ENCODE assay signal across 1 cellular context in the genomic region with DNA sequence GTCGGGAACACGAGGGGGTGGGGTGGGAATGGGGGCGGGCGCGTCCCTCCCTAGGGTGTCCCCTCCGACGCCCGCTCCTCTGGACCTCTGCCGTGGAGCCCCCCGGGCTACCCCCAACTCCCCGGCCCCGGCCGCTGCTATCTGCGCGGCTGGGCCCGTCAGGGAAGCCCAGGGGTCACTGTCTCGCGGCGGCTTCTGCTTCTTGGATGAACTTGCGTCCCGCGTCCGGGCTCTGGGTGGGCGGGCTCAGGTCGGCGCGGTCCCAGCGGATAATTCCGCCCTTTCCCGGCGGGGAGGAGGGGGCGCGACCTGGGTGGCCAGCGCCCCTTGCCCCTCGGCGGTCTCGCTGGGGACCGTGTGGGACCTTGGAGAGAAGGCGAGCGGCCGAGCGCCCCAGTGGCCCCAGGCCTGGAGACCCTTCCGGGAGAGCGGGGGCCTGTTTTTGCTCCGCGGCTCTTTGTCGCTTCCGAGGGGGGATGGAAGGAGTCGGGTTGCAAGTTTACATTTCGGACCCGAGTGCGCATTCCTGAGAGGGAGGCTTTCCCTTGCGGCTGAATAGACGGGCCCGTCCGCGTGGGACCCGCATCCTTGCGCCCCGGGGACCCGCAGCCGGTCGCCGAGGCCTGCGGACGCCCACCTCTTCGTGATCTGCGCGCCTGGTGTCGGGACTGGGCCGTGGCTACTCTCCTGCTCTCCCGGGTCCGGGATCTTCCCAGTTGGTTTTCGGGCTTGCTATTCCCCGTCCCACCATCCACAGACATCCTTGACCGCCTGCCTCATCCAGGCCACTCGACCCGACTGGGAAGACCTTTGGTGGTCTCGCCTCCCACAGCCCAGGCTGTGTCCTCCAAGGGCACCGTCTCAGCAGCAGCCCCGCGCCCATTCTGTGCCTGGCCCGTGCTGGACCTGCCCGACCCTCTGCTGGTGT.
A peak's percentile ranks its signal among the peaks of the same experiment; 100 is the strongest.
TF ChIP-seq lines count a peak whose summit lies in the region.

No MANE protein-coding gene starts in this region.

TF ChIP-seq in HepG2, 621 proteins besides CTCF, POLR2A, EP300 and RAD21 (continued from another document and continues in another):
- TF ChIP-seq, protein P1, sequence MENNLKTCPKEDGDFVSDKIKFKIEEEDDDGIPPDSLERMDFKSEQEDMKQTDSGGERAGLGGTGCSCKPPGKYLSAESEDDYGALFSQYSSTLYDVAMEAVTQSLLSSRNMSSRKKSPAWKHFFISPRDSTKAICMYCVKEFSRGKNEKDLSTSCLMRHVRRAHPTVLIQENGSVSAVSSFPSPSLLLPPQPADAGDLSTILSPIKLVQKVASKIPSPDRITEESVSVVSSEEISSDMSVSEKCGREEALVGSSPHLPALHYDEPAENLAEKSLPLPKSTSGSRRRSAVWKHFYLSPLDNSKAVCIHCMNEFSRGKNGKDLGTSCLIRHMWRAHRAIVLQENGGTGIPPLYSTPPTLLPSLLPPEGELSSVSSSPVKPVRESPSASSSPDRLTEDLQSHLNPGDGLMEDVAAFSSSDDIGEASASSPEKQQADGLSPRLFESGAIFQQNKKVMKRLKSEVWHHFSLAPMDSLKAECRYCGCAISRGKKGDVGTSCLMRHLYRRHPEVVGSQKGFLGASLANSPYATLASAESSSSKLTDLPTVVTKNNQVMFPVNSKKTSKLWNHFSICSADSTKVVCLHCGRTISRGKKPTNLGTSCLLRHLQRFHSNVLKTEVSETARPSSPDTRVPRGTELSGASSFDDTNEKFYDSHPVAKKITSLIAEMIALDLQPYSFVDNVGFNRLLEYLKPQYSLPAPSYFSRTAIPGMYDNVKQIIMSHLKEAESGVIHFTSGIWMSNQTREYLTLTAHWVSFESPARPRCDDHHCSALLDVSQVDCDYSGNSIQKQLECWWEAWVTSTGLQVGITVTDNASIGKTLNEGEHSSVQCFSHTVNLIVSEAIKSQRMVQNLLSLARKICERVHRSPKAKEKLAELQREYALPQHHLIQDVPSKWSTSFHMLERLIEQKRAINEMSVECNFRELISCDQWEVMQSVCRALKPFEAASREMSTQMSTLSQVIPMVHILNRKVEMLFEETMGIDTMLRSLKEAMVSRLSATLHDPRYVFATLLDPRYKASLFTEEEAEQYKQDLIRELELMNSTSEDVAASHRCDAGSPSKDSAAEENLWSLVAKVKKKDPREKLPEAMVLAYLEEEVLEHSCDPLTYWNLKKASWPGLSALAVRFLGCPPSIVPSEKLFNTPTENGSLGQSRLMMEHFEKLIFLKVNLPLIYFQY (CRISPR knock-in tag; IDR thresholded peaks at IDR 0.05; ENCODE audit: borderline replicate concordance), result 0 out of 2 replicates have a peak, but pooled peaks have one; percentile 23
- TF ChIP-seq FOSL2 (CRISPR knock-in tag; IDR thresholded peaks at IDR 0.05) (no peak), FOXA3 (CRISPR knock-in tag; IDR thresholded peaks at IDR 0.05) (peak; percentile 29; the same call in 1 of the 2 replicates), EED (CRISPR knock-in tag; IDR thresholded peaks at IDR 0.05) (no peak), ZNF234 (CRISPR knock-in tag; conservative IDR thresholded peaks at IDR 0.05) (0 out of 2 replicates have a peak, but pooled peaks have one; percentile 28), ZNF253 (CRISPR knock-in tag; IDR thresholded peaks at IDR 0.05; ENCODE audit: borderline replicate concordance) (no peak), GABPA (IDR thresholded peaks at IDR 0.05; ENCODE audit: low read depth, low read length) (no peak), GABPA (CRISPR knock-in tag; IDR thresholded peaks at IDR 0.05; ENCODE audit: low read depth) (no peak), SMAD3 (CRISPR knock-in tag; IDR thresholded peaks at IDR 0.05) (0 out of 2 replicates have a peak, but pooled peaks have one; percentile 26), ZNF839 (CRISPR knock-in tag; IDR thresholded peaks at IDR 0.05; ENCODE audit: borderline replicate concordance) (0 out of 2 replicates have a peak, but pooled peaks have one; percentile 15), ISX (CRISPR knock-in tag; conservative IDR thresholded peaks at IDR 0.05) (no peak), ZMYM4 (CRISPR knock-in tag; IDR thresholded peaks at IDR 0.05) (no peak), ATF5 (CRISPR knock-in tag; IDR thresholded peaks at IDR 0.05; ENCODE audit: low read depth) (no peak), ZNF264 (CRISPR knock-in tag; IDR thresholded peaks at IDR 0.05) (no peak), ZNF678 (CRISPR knock-in tag; IDR thresholded peaks at IDR 0.05) (no peak), NAIF1 (CRISPR knock-in tag; IDR thresholded peaks at IDR 0.05; ENCODE audit: borderline replicate concordance) (no peak), ZNF773 (CRISPR knock-in tag; IDR thresholded peaks at IDR 0.05; ENCODE audit: borderline replicate concordance) (no peak), U2AF1 (optimal IDR thresholded peaks at IDR 0.05; ENCODE audit: low read depth, low read length) (no peak), ZNF589 (CRISPR knock-in tag; conservative IDR thresholded peaks at IDR 0.05) (no peak), RFXANK (CRISPR knock-in tag; IDR thresholded peaks at IDR 0.05) (no peak), SMAD9 (CRISPR knock-in tag; IDR thresholded peaks at IDR 0.05) (no peak), ZNF546 (CRISPR knock-in tag; conservative IDR thresholded peaks at IDR 0.05) (no peak), KLF12 (CRISPR knock-in tag; IDR thresholded peaks at IDR 0.05; ENCODE audit: borderline replicate concordance) (peak; percentile 33; the same call in 1 of the 2 replicates), SNAPC2 (CRISPR knock-in tag; IDR thresholded peaks at IDR 0.05) (no peak), POLR2AphosphoS5 (IDR thresholded peaks at IDR 0.05; ENCODE audit: low read depth, low read length) (no peak), ZNF766 (CRISPR knock-in tag; IDR thresholded peaks at IDR 0.05; ENCODE audit: borderline replicate concordance) (no peak), PITX1 (CRISPR knock-in tag; IDR thresholded peaks at IDR 0.05) (no peak), ZNF138 (CRISPR knock-in tag; IDR thresholded peaks at IDR 0.05; ENCODE audit: low read depth) (no peak), KAT7 (CRISPR knock-in tag; IDR thresholded peaks at IDR 0.05; ENCODE audit: borderline replicate concordance) (0 out of 2 replicates have a peak, but pooled peaks have one; percentile 31), TOE1 (CRISPR knock-in tag; IDR thresholded peaks at IDR 0.05) (no peak), ARID4A (CRISPR knock-in tag; IDR thresholded peaks at IDR 0.05; ENCODE audit: borderline replicate concordance) (peak; percentile 23; the same call in 1 of the 2 replicates), FOXA1 (IDR thresholded peaks at IDR 0.05) (no peak), FOXA1 (CRISPR knock-in tag; IDR thresholded peaks at IDR 0.05) (peak; percentile 13; the same call in 1 of the 2 replicates), SNAI1 (CRISPR knock-in tag; IDR thresholded peaks at IDR 0.05; ENCODE audit: borderline replicate concordance) (0 out of 2 replicates have a peak, but pooled peaks have one; percentile 38), PPARG (CRISPR knock-in tag; conservative IDR thresholded peaks at IDR 0.05) (no peak), PHF8 (CRISPR knock-in tag; IDR thresholded peaks at IDR 0.05) (peak; percentile 61; the same call in 1 of the 2 replicates), ZFX (CRISPR knock-in tag; IDR thresholded peaks at IDR 0.05; ENCODE audit: low read depth) (peak; percentile 64), RBM39 (IDR thresholded peaks at IDR 0.05; ENCODE audit: low read depth, low read length, poor library complexity, severe bottlenecking) (peak; percentile 40), SP1 (IDR thresholded peaks at IDR 0.05) (no peak), SP1 (CRISPR knock-in tag; IDR thresholded peaks at IDR 0.05) (peak; percentile 29; the same call in 1 of the 2 replicates)
- TF ChIP-seq, protein P2, sequence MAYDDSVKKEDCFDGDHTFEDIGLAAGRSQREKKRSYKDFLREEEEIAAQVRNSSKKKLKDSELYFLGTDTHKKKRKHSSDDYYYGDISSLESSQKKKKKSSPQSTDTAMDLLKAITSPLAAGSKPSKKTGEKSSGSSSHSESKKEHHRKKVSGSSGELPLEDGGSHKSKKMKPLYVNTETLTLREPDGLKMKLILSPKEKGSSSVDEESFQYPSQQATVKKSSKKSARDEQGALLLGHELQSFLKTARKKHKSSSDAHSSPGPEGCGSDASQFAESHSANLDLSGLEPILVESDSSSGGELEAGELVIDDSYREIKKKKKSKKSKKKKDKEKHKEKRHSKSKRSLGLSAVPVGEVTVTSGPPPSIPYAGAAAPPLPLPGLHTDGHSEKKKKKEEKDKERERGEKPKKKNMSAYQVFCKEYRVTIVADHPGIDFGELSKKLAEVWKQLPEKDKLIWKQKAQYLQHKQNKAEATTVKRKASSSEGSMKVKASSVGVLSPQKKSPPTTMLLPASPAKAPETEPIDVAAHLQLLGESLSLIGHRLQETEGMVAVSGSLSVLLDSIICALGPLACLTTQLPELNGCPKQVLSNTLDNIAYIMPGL (CRISPR knock-in tag; IDR thresholded peaks at IDR 0.05; ENCODE audit: borderline replicate concordance in 1 of 2, low read depth in 1 of 2), result peak in 1 of 2 experiments; percentile 82; a peak in 2 of 4 replicates
- TF ChIP-seq, protein P3, sequence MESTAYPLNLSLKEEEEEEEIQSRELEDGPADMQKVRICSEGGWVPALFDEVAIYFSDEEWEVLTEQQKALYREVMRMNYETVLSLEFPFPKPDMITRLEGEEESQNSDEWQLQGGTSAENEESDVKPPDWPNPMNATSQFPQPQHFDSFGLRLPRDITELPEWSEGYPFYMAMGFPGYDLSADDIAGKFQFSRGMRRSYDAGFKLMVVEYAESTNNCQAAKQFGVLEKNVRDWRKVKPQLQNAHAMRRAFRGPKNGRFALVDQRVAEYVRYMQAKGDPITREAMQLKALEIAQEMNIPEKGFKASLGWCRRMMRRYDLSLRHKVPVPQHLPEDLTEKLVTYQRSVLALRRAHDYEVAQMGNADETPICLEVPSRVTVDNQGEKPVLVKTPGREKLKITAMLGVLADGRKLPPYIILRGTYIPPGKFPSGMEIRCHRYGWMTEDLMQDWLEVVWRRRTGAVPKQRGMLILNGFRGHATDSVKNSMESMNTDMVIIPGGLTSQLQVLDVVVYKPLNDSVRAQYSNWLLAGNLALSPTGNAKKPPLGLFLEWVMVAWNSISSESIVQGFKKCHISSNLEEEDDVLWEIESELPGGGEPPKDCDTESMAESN (CRISPR knock-in tag; conservative IDR thresholded peaks at IDR 0.05), result 0 out of 2 replicates have a peak, but pooled peaks have one; percentile 31
- TF ChIP-seq, protein P4, sequence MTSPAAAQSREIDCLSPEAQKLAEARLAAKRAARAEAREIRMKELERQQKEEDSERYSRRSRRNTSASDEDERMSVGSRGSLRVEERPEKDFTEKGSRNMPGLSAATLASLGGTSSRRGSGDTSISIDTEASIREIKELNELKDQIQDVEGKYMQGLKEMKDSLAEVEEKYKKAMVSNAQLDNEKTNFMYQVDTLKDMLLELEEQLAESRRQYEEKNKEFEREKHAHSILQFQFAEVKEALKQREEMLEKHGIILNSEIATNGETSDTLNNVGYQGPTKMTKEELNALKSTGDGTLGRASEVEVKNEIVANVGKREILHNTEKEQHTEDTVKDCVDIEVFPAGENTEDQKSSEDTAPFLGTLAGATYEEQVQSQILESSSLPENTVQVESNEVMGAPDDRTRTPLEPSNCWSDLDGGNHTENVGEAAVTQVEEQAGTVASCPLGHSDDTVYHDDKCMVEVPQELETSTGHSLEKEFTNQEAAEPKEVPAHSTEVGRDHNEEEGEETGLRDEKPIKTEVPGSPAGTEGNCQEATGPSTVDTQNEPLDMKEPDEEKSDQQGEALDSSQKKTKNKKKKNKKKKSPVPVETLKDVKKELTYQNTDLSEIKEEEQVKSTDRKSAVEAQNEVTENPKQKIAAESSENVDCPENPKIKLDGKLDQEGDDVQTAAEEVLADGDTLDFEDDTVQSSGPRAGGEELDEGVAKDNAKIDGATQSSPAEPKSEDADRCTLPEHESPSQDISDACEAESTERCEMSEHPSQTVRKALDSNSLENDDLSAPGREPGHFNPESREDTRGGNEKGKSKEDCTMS (CRISPR knock-in tag; conservative IDR thresholded peaks at IDR 0.05), result no peak
- TF ChIP-seq, protein P5, sequence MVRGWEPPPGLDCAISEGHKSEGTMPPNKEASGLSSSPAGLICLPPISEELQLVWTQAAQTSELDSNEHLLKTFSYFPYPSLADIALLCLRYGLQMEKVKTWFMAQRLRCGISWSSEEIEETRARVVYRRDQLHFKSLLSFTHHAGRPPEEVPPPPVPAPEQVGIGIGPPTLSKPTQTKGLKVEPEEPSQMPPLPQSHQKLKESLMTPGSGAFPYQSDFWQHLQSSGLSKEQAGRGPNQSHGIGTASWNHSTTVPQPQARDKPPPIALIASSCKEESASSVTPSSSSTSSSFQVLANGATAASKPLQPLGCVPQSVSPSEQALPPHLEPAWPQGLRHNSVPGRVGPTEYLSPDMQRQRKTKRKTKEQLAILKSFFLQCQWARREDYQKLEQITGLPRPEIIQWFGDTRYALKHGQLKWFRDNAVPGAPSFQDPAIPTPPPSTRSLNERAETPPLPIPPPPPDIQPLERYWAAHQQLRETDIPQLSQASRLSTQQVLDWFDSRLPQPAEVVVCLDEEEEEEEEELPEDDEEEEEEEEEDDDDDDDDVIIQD (CRISPR knock-in tag; IDR thresholded peaks at IDR 0.05; ENCODE audit: low read depth), result no peak
